In the genomic region with DNA sequence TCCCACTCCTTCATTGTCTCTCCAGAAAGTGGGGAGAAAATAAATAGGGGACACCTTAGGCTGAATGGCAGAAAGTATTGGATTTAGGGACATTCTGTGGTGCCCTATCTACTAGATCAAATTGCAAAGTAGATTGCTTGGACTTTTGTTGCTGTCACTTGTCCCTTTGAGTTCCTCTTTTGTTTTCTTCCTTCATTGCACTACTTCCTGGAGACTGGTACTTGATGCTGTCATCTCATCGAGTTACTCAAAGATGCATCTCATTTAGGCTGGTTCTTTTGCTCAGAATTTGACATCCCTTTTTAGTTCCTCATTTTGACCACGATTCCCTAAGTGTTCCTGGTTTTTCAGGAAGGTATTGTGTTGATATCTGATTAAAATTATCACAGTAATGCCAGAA, we compare ENCODE assay signal across 20 cellular contexts.
"Had no signal": no experiment of that assay in that cellular context is flagged by ENCODE, and none has a peak within 500 bp of the region (broad histone marks: within the 10 kb centered on the region; RNA-seq: fewer than 3 reads in every experiment).

No MANE protein-coding gene starts in this region.

- H3K27me3 Mint-ChIP-seq: activated naive CD8-positive, alpha-beta T cell treated with anti-CD3 and anti-CD28 coated beads, Interleukin-2, amount 10 ng/mL, durations not matched to agents 7 days and 5 days had no signal

- H3K27ac ChIP-seq: esophagus muscularis mucosa, psoas muscle, right lobe of liver, tibial artery, vagina, VCaP had no signal

- H3K27me3 ChIP-seq: esophagus muscularis mucosa, right lobe of liver, tibial artery, vagina had no signal

- H3K9me3 ChIP-seq: esophagus muscularis mucosa, psoas muscle, right lobe of liver, tibial artery, vagina had no signal

- FAIRE-seq: bronchial epithelial cell, islet of Langerhans had no signal

- ATAC-seq: activated CD8-positive, alpha-beta T cell treated with anti-CD3 and anti-CD28 coated beads for 36 hours; activated T-cell treated with anti-CD3 and anti-CD28 coated beads, Interleukin-2, amount 50 U/mL, for 72 hours; left lobe of liver; psoas muscle; right lobe of liver; stimulated activated effector memory CD8-positive, alpha-beta T cell treated with anti-CD3 and anti-CD28 coated beads, Interleukin-12 subunit alpha, Interleukin-12 subunit beta, amount 100 ng/mL, for 72 hours had no signal

- H3K4me1 ChIP-seq: esophagus muscularis mucosa, psoas muscle, right lobe of liver, tibial artery, vagina had no signal

- H3K9me3 Mint-ChIP-seq: activated CD8-positive, alpha-beta T cell treated with anti-CD3 and anti-CD28 coated beads for 36 hours; activated naive CD8-positive, alpha-beta T cell treated with anti-CD3 and anti-CD28 coated beads, Interleukin-2, amount 10 ng/mL, durations not matched to agents 7 days and 5 days; activated T-cell treated with anti-CD3 and anti-CD28 coated beads, Interleukin-2, amount 50 U/mL, for 72 hours; memory B cell; nephron; stimulated activated effector memory CD8-positive, alpha-beta T cell treated with anti-CD3 and anti-CD28 coated beads, Interleukin-12 subunit alpha, Interleukin-12 subunit beta, amount 100 ng/mL, for 72 hours had no signal

- H3K36me3 Mint-ChIP-seq: activated naive CD8-positive, alpha-beta T cell treated with anti-CD3 and anti-CD28 coated beads, Interleukin-2, amount 10 ng/mL, durations not matched to agents 7 days and 5 days; memory B cell; stimulated activated effector memory CD8-positive, alpha-beta T cell treated with anti-CD3 and anti-CD28 coated beads, Interleukin-12 subunit alpha, Interleukin-12 subunit beta, amount 100 ng/mL, for 72 hours had no signal

- H3K27ac Mint-ChIP-seq: activated CD8-positive, alpha-beta T cell treated with anti-CD3 and anti-CD28 coated beads for 36 hours; activated naive CD8-positive, alpha-beta T cell treated with anti-CD3 and anti-CD28 coated beads, Interleukin-2, amount 10 ng/mL, durations not matched to agents 7 days and 5 days; activated T-cell treated with anti-CD3 and anti-CD28 coated beads, Interleukin-2, amount 50 U/mL, for 72 hours; memory B cell; nephron; stimulated activated effector memory CD8-positive, alpha-beta T cell treated with anti-CD3 and anti-CD28 coated beads, Interleukin-12 subunit alpha, Interleukin-12 subunit beta, amount 100 ng/mL, for 72 hours had no signal

- DNase-seq: activated CD4-positive, alpha-beta T cell treated with anti-CD3 and anti-CD28 coated beads for 4 hours; activated CD8-positive, alpha-beta memory T cell treated with anti-CD3 and anti-CD28 coated beads, Interleukin-2, amount 50 U/mL, for 4 hours; activated CD8-positive, alpha-beta T cell treated with anti-CD3 and anti-CD28 coated beads for 36 hours; activated gamma-delta T cell treated with Interleukin-2 at 50 U/mL for 16 hours; activated naive CD8-positive, alpha-beta T cell treated with anti-CD3 and anti-CD28 coated beads, Interleukin-2, amount 10 ng/mL, durations not matched to agents 7 days and 5 days; activated T-cell treated with anti-CD3 and anti-CD28 coated beads, Interleukin-2, amount 50 U/mL, for 72 hours; anterior cingulate cortex; glutamatergic neuron; psoas muscle; right lobe of liver; tibial artery had no signal

- H3K4me1 Mint-ChIP-seq: activated naive CD8-positive, alpha-beta T cell treated with anti-CD3 and anti-CD28 coated beads, Interleukin-2, amount 10 ng/mL, durations not matched to agents 7 days and 5 days; memory B cell; nephron; stimulated activated effector memory CD8-positive, alpha-beta T cell treated with anti-CD3 and anti-CD28 coated beads, Interleukin-12 subunit alpha, Interleukin-12 subunit beta, amount 100 ng/mL, for 72 hours had no signal

- H3K36me3 ChIP-seq: esophagus muscularis mucosa, right lobe of liver, tibial artery, vagina had no signal

- H3K4me3 ChIP-seq: esophagus muscularis mucosa, psoas muscle, right lobe of liver, tibial artery, vagina had no signal

- H3K4me3 Mint-ChIP-seq: activated CD8-positive, alpha-beta T cell treated with anti-CD3 and anti-CD28 coated beads for 36 hours; activated naive CD8-positive, alpha-beta T cell treated with anti-CD3 and anti-CD28 coated beads, Interleukin-2, amount 10 ng/mL, durations not matched to agents 7 days and 5 days; activated T-cell treated with anti-CD3 and anti-CD28 coated beads, Interleukin-2, amount 50 U/mL, for 72 hours; memory B cell; nephron; stimulated activated effector memory CD8-positive, alpha-beta T cell treated with anti-CD3 and anti-CD28 coated beads, Interleukin-12 subunit alpha, Interleukin-12 subunit beta, amount 100 ng/mL, for 72 hours had no signal
